ENCODE assay signal across 1 cellular context in the genomic region with DNA sequence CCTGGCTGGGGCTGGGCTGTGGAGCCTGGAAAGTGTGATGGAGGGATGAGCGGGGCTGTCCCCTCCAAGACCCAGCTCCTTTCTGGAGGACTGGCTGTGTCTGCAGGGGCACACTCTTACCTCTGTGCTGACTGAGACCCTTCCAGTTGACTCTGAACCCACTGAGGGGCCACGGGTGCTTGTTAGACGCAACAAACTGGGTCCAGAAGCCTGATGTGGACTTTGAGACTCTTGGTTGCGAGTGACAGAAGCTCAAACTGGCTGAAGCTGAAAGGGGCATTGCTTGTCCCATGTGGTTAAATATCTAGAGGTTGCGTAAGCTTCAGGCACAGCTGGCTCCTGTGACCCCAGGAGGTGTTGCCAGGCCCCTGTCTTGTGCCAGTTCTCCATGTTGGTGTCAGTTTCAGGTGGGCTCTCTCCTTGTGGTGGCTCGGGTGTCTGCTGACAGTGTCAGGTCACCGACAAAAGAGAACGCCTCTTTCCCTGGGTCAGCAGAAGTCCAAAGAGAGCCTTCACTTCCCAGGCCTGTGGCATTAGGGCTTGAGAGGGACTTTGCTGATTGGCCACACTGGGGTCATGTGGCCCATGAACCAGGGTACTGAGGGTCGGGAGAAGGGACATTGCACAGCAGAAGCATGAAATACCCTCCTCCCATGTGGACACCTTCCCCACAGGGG.
A peak's percentile ranks its signal among the peaks of the same experiment; 100 is the strongest.
TF ChIP-seq lines count a peak whose summit lies in the region.

No MANE protein-coding gene starts in this region.

TF ChIP-seq in HepG2, 621 proteins besides CTCF, POLR2A, EP300 and RAD21 (continued from another document and continues in another):
- TF ChIP-seq, protein P1, sequence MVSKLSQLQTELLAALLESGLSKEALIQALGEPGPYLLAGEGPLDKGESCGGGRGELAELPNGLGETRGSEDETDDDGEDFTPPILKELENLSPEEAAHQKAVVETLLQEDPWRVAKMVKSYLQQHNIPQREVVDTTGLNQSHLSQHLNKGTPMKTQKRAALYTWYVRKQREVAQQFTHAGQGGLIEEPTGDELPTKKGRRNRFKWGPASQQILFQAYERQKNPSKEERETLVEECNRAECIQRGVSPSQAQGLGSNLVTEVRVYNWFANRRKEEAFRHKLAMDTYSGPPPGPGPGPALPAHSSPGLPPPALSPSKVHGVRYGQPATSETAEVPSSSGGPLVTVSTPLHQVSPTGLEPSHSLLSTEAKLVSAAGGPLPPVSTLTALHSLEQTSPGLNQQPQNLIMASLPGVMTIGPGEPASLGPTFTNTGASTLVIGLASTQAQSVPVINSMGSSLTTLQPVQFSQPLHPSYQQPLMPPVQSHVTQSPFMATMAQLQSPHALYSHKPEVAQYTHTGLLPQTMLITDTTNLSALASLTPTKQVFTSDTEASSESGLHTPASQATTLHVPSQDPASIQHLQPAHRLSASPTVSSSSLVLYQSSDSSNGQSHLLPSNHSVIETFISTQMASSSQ (IDR thresholded peaks at IDR 0.05; ENCODE audit: low read depth): no peak; the same call in 1 of the 2 replicates
- TF ChIP-seq, protein P1 (CRISPR knock-in tag; IDR thresholded peaks at IDR 0.05; ENCODE audit: borderline replicate concordance): no peak
- peak; percentile 73 for TF ChIP-seq ZNF331 (CRISPR knock-in tag; IDR thresholded peaks at IDR 0.05)
- no peak for TF ChIP-seq ZNF33B (CRISPR knock-in tag; IDR thresholded peaks at IDR 0.05)
- TF ChIP-seq, protein P2, sequence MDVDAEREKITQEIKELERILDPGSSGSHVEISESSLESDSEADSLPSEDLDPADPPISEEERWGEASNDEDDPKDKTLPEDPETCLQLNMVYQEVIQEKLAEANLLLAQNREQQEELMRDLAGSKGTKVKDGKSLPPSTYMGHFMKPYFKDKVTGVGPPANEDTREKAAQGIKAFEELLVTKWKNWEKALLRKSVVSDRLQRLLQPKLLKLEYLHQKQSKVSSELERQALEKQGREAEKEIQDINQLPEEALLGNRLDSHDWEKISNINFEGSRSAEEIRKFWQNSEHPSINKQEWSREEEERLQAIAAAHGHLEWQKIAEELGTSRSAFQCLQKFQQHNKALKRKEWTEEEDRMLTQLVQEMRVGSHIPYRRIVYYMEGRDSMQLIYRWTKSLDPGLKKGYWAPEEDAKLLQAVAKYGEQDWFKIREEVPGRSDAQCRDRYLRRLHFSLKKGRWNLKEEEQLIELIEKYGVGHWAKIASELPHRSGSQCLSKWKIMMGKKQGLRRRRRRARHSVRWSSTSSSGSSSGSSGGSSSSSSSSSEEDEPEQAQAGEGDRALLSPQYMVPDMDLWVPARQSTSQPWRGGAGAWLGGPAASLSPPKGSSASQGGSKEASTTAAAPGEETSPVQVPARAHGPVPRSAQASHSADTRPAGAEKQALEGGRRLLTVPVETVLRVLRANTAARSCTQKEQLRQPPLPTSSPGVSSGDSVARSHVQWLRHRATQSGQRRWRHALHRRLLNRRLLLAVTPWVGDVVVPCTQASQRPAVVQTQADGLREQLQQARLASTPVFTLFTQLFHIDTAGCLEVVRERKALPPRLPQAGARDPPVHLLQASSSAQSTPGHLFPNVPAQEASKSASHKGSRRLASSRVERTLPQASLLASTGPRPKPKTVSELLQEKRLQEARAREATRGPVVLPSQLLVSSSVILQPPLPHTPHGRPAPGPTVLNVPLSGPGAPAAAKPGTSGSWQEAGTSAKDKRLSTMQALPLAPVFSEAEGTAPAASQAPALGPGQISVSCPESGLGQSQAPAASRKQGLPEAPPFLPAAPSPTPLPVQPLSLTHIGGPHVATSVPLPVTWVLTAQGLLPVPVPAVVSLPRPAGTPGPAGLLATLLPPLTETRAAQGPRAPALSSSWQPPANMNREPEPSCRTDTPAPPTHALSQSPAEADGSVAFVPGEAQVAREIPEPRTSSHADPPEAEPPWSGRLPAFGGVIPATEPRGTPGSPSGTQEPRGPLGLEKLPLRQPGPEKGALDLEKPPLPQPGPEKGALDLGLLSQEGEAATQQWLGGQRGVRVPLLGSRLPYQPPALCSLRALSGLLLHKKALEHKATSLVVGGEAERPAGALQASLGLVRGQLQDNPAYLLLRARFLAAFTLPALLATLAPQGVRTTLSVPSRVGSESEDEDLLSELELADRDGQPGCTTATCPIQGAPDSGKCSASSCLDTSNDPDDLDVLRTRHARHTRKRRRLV (CRISPR knock-in tag; IDR thresholded peaks at IDR 0.05): no peak
- TF ChIP-seq, protein P3, sequence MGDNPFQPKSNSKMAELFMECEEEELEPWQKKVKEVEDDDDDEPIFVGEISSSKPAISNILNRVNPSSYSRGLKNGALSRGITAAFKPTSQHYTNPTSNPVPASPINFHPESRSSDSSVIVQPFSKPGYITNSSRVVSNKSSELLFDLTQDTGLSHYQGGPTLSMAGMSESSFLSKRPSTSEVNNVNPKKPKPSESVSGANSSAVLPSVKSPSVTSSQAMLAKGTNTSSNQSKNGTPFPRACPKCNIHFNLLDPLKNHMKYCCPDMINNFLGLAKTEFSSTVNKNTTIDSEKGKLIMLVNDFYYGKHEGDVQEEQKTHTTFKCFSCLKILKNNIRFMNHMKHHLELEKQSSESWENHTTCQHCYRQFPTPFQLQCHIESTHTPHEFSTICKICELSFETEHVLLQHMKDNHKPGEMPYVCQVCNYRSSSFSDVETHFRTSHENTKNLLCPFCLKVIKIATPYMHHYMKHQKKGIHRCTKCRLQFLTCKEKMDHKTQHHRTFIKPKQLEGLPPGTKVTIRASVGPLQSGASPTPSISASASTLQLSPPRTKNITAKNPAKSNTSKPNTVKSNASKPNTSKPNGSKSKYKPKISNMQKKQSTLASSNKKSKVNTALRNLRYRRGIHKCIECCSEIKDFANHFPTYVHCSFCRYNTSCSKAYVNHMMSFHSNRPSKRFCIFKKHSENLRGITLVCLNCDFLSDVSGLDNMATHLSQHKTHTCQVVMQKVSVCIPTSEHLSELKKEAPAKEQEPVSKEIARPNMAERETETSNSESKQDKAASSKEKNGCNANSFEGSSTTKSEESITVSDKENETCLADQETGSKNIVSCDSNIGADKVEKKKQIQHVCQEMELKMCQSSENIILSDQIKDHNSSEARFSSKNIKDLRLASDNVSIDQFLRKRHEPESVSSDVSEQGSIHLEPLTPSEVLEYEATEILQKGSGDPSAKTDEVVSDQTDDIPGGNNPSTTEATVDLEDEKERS (CRISPR knock-in tag; IDR thresholded peaks at IDR 0.05): no peak
- TF ChIP-seq ZNF598 (CRISPR knock-in tag; IDR thresholded peaks at IDR 0.05; ENCODE audit: borderline replicate concordance): peak; percentile 80; the same call in 1 of the 2 replicates
- peak; percentile 77; the same call in 1 of the 2 replicates for TF ChIP-seq MTA1 (CRISPR knock-in tag; IDR thresholded peaks at IDR 0.05; ENCODE audit: borderline replicate concordance)
- no peak for TF ChIP-seq ZFP37 (CRISPR knock-in tag; IDR thresholded peaks at IDR 0.05; ENCODE audit: borderline replicate concordance)
- TF ChIP-seq HOXA7 (CRISPR knock-in tag; IDR thresholded peaks at IDR 0.05): no peak
- TF ChIP-seq ATF7 (IDR thresholded peaks at IDR 0.05): no peak
- TF ChIP-seq ATF7 (CRISPR knock-in tag; IDR thresholded peaks at IDR 0.05): 0 out of 2 replicates have a peak, but pooled peaks have one; percentile 42
- TF ChIP-seq PHF21A (CRISPR knock-in tag; IDR thresholded peaks at IDR 0.05): peak; percentile 95
- TF ChIP-seq, protein P4, sequence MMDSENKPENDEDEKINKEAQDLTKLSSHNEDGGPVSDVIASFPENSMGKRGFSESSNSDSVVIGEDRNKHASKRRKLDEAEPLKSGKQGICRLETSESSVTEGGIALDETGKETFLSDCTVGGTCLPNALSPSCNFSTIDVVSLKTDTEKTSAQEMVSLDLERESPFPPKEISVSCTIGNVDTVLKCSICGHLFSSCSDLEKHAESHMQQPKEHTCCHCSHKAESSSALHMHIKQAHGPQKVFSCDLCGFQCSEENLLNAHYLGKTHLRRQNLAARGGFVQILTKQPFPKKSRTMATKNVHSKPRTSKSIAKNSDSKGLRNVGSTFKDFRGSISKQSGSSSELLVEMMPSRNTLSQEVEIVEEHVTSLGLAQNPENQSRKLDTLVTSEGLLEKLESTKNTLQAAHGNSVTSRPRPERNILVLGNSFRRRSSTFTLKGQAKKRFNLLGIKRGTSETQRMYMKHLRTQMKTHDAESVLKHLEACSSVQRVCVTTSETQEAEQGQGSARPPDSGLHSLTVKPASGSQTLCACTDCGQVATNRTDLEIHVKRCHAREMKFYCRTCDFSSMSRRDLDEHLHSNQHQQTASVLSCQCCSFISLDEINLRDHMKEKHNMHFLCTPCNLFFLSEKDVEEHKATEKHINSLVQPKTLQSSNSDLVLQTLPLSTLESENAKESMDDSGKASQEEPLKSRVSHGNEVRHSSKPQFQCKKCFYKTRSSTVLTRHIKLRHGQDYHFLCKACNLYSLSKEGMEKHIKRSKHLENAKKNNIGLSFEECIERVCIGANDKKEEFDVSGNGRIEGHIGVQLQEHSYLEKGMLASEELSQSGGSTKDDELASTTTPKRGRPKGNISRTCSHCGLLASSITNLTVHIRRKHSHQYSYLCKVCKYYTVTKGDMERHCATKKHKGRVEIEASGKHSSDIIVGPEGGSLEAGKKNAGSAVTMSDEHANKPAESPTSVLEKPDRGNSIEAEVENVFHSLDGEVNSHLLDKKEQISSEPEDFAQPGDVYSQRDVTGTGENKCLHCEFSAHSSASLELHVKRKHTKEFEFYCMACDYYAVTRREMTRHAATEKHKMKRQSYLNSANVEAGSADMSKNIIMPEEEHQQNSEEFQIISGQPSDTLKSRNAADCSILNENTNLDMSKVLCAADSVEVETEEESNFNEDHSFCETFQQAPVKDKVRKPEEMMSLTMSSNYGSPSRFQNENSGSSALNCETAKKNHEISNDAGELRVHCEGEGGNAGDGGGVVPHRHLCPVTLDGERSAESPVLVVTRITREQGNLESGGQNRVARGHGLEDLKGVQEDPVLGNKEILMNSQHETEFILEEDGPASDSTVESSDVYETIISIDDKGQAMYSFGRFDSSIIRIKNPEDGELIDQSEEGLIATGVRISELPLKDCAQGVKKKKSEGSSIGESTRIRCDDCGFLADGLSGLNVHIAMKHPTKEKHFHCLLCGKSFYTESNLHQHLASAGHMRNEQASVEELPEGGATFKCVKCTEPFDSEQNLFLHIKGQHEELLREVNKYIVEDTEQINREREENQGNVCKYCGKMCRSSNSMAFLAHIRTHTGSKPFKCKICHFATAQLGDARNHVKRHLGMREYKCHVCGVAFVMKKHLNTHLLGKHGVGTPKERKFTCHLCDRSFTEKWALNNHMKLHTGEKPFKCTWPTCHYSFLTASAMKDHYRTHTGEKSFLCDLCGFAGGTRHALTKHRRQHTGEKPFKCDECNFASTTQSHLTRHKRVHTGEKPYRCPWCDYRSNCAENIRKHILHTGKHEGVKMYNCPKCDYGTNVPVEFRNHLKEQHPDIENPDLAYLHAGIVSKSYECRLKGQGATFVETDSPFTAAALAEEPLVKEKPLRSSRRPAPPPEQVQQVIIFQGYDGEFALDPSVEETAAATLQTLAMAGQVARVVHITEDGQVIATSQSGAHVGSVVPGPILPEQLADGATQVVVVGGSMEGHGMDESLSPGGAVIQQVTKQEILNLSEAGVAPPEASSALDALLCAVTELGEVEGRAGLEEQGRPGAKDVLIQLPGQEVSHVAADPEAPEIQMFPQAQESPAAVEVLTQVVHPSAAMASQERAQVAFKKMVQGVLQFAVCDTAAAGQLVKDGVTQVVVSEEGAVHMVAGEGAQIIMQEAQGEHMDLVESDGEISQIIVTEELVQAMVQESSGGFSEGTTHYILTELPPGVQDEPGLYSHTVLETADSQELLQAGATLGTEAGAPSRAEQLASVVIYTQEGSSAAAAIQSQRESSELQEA (CRISPR knock-in tag; IDR thresholded peaks at IDR 0.05; ENCODE audit: not compliant biosample characterization): peak; percentile 48
- TF ChIP-seq, protein P5, sequence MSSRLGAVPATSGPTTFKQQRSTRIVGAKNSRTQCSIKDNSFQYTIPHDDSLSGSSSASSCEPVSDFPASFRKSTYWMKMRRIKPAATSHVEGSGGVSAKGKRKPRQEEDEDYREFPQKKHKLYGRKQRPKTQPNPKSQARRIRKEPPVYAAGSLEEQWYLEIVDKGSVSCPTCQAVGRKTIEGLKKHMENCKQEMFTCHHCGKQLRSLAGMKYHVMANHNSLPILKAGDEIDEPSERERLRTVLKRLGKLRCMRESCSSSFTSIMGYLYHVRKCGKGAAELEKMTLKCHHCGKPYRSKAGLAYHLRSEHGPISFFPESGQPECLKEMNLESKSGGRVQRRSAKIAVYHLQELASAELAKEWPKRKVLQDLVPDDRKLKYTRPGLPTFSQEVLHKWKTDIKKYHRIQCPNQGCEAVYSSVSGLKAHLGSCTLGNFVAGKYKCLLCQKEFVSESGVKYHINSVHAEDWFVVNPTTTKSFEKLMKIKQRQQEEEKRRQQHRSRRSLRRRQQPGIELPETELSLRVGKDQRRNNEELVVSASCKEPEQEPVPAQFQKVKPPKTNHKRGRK (CRISPR knock-in tag; IDR thresholded peaks at IDR 0.05): no peak
- TF ChIP-seq, protein P6, sequence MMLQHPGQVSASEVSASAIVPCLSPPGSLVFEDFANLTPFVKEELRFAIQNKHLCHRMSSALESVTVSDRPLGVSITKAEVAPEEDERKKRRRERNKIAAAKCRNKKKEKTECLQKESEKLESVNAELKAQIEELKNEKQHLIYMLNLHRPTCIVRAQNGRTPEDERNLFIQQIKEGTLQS (CRISPR knock-in tag; IDR thresholded peaks at IDR 0.05): peak; percentile 83
- no peak for TF ChIP-seq RFX3 (CRISPR knock-in tag; IDR thresholded peaks at IDR 0.05)
- TF ChIP-seq FOXM1 (CRISPR knock-in tag; IDR thresholded peaks at IDR 0.05): no peak
- no peak for TF ChIP-seq ZNF891 (CRISPR knock-in tag; IDR thresholded peaks at IDR 0.05)
- peak; percentile 62; the same call in 1 of the 2 replicates for TF ChIP-seq PITX1 (CRISPR knock-in tag; IDR thresholded peaks at IDR 0.05)
